16 cellular contexts compared by ENCODE assay signal in genomic region chr2:176763871-176764404, GRCh38.
A peak's percentile ranks its signal among the peaks of the same experiment; 100 is the strongest.
DNase-seq lines count a peak whose midpoint lies in the region; ATAC-seq and TF ChIP-seq lines count a peak whose summit lies in the region.
"Had no signal": no experiment of that assay in that cellular context is flagged by ENCODE, and none has a peak within 500 bp of the region (broad histone marks: within the 10 kb centered on the region; RNA-seq: fewer than 3 reads in every experiment).

No MANE protein-coding gene starts in this region.

- no peak for TF ChIP-seq CTCF in OCI-LY7 (conservative IDR thresholded peaks at IDR 0.05; ENCODE audit: low read length)

- H3K4me3 ChIP-seq in OCI-LY7 (ENCODE audit: low read depth, low read length, poor library complexity, severe bottlenecking), result peak overlapping the region; percentile 62
- no peak overlapping the region for H3K4me3 ChIP-seq in naive thymus-derived CD4-positive, alpha-beta T cell (ENCODE audit: low read length)

- H3K27ac ChIP-seq in OCI-LY7 (ENCODE audit: low read depth, low read length, poor library complexity, severe bottlenecking), result peak overlapping the region; percentile 93
- H3K27ac ChIP-seq in naive thymus-derived CD4-positive, alpha-beta T cell (ENCODE audit: low read depth, low read length), result no peak overlapping the region

- H3K4me1 Mint-ChIP-seq in naive thymus-derived CD4-positive, alpha-beta T cell, result no peaks in the 10 kb centered on the region

- POLR2A ChIA-PET in OCI-LY7 (lab: Charles Lee), result interaction anchor here (1.2 to 2.5 kb wide), 2 partner anchors 10 to 28 kb away, joined by 4 to 8 read pairs; no protein-coding TSS in a partner anchor
- POLR2A ChIA-PET in HEK293T (lab: Yijun Ruan, JAX), result no interaction called here
- POLR2A ChIA-PET in naive thymus-derived CD4-positive, alpha-beta T cell (lab: Charles Lee), result no interaction called here

- no peak overlapping the region for H3K4me3 Mint-ChIP-seq in naive thymus-derived CD4-positive, alpha-beta T cell
- H3K4me3 Mint-ChIP-seq: B cell, HFFc6 had no signal

- peaks cover 17% of the 10 kb centered on the region for H3K36me3 ChIP-seq in OCI-LY7 (ENCODE audit: insufficient read depth, low read length)
- H3K36me3 ChIP-seq in naive thymus-derived CD4-positive, alpha-beta T cell (ENCODE audit: control insufficient read depth in 2 of 3, insufficient read depth in 3 of 3, low read length in 3 of 3), result no peaks in the 10 kb centered on the region

- CTCF ChIA-PET in OCI-LY7 (lab: Charles Lee; ENCODE audit: unreplicated experiment), result no interaction called here
- CTCF ChIA-PET in HEK293T (lab: Yijun Ruan, JAX), result interaction anchor here (0.6 kb wide), 1 partner anchor 243 kb away, joined by 5 read pairs; no protein-coding TSS in a partner anchor
- CTCF ChIA-PET in naive thymus-derived CD4-positive, alpha-beta T cell (lab: Charles Lee), result no interaction called here

- DNase-seq in COLO668 (lab: John Stamatoyannopoulos, UW; ENCODE audit: unreplicated experiment) (peak; percentile 12), OCI-LY7 (ENCODE audit: low spot score) (peak; percentile 93), HEK293T (ENCODE audit: extremely low spot score) (no peak), NCI-H2029 (lab: John Stamatoyannopoulos, UW) (no peak)
- DNase-seq in naive thymus-derived CD4-positive, alpha-beta T cell, result no peak
- DNase-seq: central memory CD4-positive, alpha-beta T cell; HFFc6; Kasumi-1; left ventricle myocardium superior; NCI-H526 treated with DMSO at 0.1 percent for 48 hours; stimulated activated CD4-positive, alpha-beta T cell treated with anti-CD3 and anti-CD28 coated beads, Interleukin-2, amount 100 ng/mL, for 48 hours; T-helper 2 cell had no signal

- peaks cover 94% of the 10 kb centered on the region for H3K4me1 ChIP-seq in OCI-LY7 (ENCODE audit: insufficient read depth, low read length, poor library complexity, severe bottlenecking)
- no peaks in the 10 kb centered on the region for H3K4me1 ChIP-seq in naive thymus-derived CD4-positive, alpha-beta T cell (ENCODE audit: control insufficient read depth in 2 of 2, insufficient read depth in 2 of 2, low read length in 2 of 2)

- peak overlapping the region; percentile 46; the same call in 1 of the 2 replicates for H2AFZ ChIP-seq in OCI-LY7 (ENCODE audit: low read length)

- BruUV-seq in OCI-LY7 (replicated peaks; lab: Mats Ljungman, UMichigan), result no TSS peak

- H3K9me2 ChIP-seq in OCI-LY7 (ENCODE audit: insufficient read depth, low read length), result no peaks in the 10 kb centered on the region

- ATAC-seq in GM19395 (IDR thresholded peaks at IDR 0.05; ENCODE audit: unreplicated experiment) (peak; percentile 74), HG02973 (IDR thresholded peaks at IDR 0.05; ENCODE audit: unreplicated experiment) (peak; percentile 58), HG03342 (IDR thresholded peaks at IDR 0.05; ENCODE audit: unreplicated experiment) (no peak)
- no peak for ATAC-seq in naive thymus-derived CD4-positive, alpha-beta T cell
- ATAC-seq: left ventricle myocardium superior had no signal

- H3K9me3 Mint-ChIP-seq in naive thymus-derived CD4-positive, alpha-beta T cell, result peaks cover 0 to 5% (median 0%) of the 10 kb centered on the region in 11 donors
- H3K9me3 Mint-ChIP-seq: HFFc6 had no signal

- no peaks in the 10 kb centered on the region for H3K36me3 Mint-ChIP-seq in naive thymus-derived CD4-positive, alpha-beta T cell

- no peaks in the 10 kb centered on the region for H3K9me3 ChIP-seq in OCI-LY7 (ENCODE audit: low read length)
- no peaks in the 10 kb centered on the region for H3K9me3 ChIP-seq in naive thymus-derived CD4-positive, alpha-beta T cell (ENCODE audit: control insufficient read depth in 2 of 3, low read length in 3 of 3)

- no peaks in the 10 kb centered on the region for H3K27me3 ChIP-seq in naive thymus-derived CD4-positive, alpha-beta T cell (ENCODE audit: control insufficient read depth in 2 of 2, insufficient read depth in 2 of 2, low read length in 2 of 2)

- no peaks in the 10 kb centered on the region for H4K20me1 ChIP-seq in OCI-LY7 (ENCODE audit: insufficient read depth, low read length)

- H3K4me2 ChIP-seq in OCI-LY7 (ENCODE audit: low read length), result peak overlapping the region; percentile 72

- intact Hi-C loops in OCI-LY7 (cut with micrococcal nuclease; ENCODE audit: unreplicated experiment), result no loop called here
- intact Hi-C loops in naive thymus-derived CD4-positive, alpha-beta T cell (cut with micrococcal nuclease), result no loop called here

- no peak overlapping the region for H3K27ac Mint-ChIP-seq in naive thymus-derived CD4-positive, alpha-beta T cell
- H3K27ac Mint-ChIP-seq: B cell, HFFc6 had no signal

- no peaks in the 10 kb centered on the region for H3K79me2 ChIP-seq in OCI-LY7 (ENCODE audit: insufficient read depth, low read depth, low read length)

- H3K27me3 Mint-ChIP-seq in naive thymus-derived CD4-positive, alpha-beta T cell, result peaks cover 0 to 36% (median 25%) of the 10 kb centered on the region in 5 donors

TF ChIP-seq in HEK293T, 16 proteins besides CTCF, POLR2A, EP300 and RAD21:
- TF ChIP-seq HDGF (IDR thresholded peaks at IDR 0.05; ENCODE audit: borderline replicate concordance) (no peak), PKNOX1 (IDR thresholded peaks at IDR 0.05) (no peak), ARNT (IDR thresholded peaks at IDR 0.05) (no peak), SUZ12 (IDR thresholded peaks at IDR 0.05) (no peak), NFRKB (IDR thresholded peaks at IDR 0.05) (no peak), ELF4 (IDR thresholded peaks at IDR 0.05) (no peak), ZNF384 (IDR thresholded peaks at IDR 0.05) (no peak), LEF1 (IDR thresholded peaks at IDR 0.05; ENCODE audit: borderline replicate concordance) (no peak), BHLHE40 (IDR thresholded peaks at IDR 0.05; ENCODE audit: borderline replicate concordance) (no peak), TARDBP (IDR thresholded peaks at IDR 0.05) (no peak), SP1 (IDR thresholded peaks at IDR 0.05) (no peak), FOXK2 (IDR thresholded peaks at IDR 0.05) (no peak), CTBP1 (IDR thresholded peaks at IDR 0.05; ENCODE audit: borderline replicate concordance) (no peak), FOXM1 (IDR thresholded peaks at IDR 0.05; ENCODE audit: borderline replicate concordance) (no peak), FOXA1 (IDR thresholded peaks at IDR 0.05) (no peak), L3MBTL2 (conservative IDR thresholded peaks at IDR 0.05) (no peak)

Comparison
In these comparisons a context has a peak if more than half of its experiments do, and no peak if none do; other contexts are left out.
1. DNase-seq: peak in COLO668 (single experiment) and OCI-LY7 (single experiment); none in HEK293T (single experiment), naive thymus-derived CD4-positive, alpha-beta T cell (0 of 9) and NCI-H2029 (single experiment).
2. ATAC-seq: peak in GM19395 (single experiment) and HG02973 (single experiment); none in HG03342 (single experiment) and naive thymus-derived CD4-positive, alpha-beta T cell (single experiment).